ENCODE assay signal across 9 cellular contexts in the genomic region with DNA sequence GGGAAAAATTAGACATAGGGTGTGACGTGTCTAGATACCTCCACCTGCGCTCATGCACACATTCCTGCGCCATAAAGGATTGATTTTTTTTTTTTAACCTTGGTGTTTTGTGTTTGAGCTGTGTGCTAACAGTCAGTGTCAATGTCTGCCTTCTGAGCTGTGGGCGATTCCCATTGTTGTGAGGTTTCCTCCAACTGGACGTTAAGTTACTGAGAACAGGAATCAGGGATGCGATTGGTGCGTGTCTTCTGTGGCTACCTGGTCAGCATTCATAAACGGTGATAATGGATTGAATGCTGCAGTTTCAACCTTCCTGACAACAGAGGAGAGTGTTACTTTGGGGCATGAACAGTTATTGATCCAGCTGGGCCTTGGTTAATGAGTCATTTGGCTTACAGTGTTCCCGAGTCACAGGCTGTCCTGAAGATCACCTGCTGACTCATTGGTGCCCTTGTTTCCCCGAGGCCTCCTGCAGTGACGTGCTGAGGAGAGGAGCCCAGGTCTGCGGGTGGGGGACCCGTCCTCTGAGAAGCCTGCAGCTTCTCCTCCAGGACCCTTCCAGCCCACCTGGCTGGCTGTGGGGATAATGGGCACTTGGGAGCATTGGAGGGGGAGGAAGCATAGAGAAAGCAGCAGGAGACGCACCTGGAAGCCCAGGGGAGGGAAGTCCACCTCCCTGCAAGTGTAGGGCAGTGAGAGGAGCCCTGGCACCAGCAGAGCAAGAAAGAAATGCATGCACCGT. TPM values are rescaled to one million over a fixed set of nuclear protein-coding genes. Genes with fewer than 3 reads are reported as not detected.
A peak's percentile ranks its signal among the peaks of the same experiment; 100 is the strongest.
DNase-seq lines count a peak whose midpoint lies in the region; ATAC-seq and TF ChIP-seq lines count a peak whose summit lies in the region.
"Had no signal": no experiment of that assay in that cellular context is flagged by ENCODE, and none has a peak within 500 bp of the region (broad histone marks: within the 10 kb centered on the region; RNA-seq: fewer than 3 reads in every experiment).

No MANE protein-coding gene starts in this region.

- H3K9me3 ChIP-seq in liver (ENCODE audit: control insufficient read depth in 4 of 4, low read length in 3 of 4) (no peaks in the 10 kb centered on the region), MM.1S (replicated peaks; ENCODE audit: insufficient read depth, low read length) (no peaks in the 10 kb centered on the region)

- no peak overlapping the region for H3K4me2 ChIP-seq in MM.1S (ENCODE audit: low read depth, low read length)

- H3K27ac ChIP-seq in liver (ENCODE audit: low read depth in 1 of 2, low read length in 2 of 2) (peak overlapping the region; percentile 94 to 98), MM.1S (ENCODE audit: low read length) (no peak overlapping the region)

- H3K4me1 ChIP-seq in liver (ENCODE audit: control insufficient read depth in 4 of 4, insufficient read depth in 4 of 4, low read length in 3 of 4), result peaks cover 5 to 49% (median 16%) of the 10 kb centered on the region in 4 donors
- H3K4me1 ChIP-seq in MM.1S (ENCODE audit: low read length), result no peaks in the 10 kb centered on the region

- WGBS in liver, result 33% methylated on average over 15 of the region's 15 CpGs

- H3K4me3 ChIP-seq in liver (ENCODE audit: low read depth in 1 of 3, low read length in 3 of 3), result peak overlapping the region; percentile 58 to 86 (median 84)
- H3K4me3 ChIP-seq in MM.1S (ENCODE audit: low read length), result no peak overlapping the region

- peak overlapping the region; percentile 89 to 93 for H3K9ac ChIP-seq in liver (ENCODE audit: low read depth in 1 of 2, low read length in 2 of 2)
- H3K9ac ChIP-seq in MM.1S (ENCODE audit: low read length), result no peak overlapping the region

- peak; percentile 40 for DNase-seq in COR-L47 (lab: John Stamatoyannopoulos, UW)
- DNase-seq in HT1080 (ENCODE audit: low read depth), result peak; percentile 79
- peak; percentile 49 for DNase-seq in astrocyte of the hippocampus (ENCODE audit: low read depth, low spot score)
- DNase-seq in midbrain (lab: John Stamatoyannopoulos, UW), result no peak
- no peak for DNase-seq in MM.1S
- no peak for DNase-seq in head of caudate nucleus
- DNase-seq: DND-41 had no signal

- intact Hi-C loops in head of caudate nucleus (cut with DNase I), result loop anchor here (10.0 kb wide), 1 partner anchor 288 kb away; no protein-coding TSS in a partner anchor

- TF ChIP-seq RAD21 in liver (IDR thresholded peaks at IDR 0.05), result peak in 1 of 2 donors; percentile 58

- no peaks in the 10 kb centered on the region for H3K79me2 ChIP-seq in MM.1S (ENCODE audit: low read length)

- no peak overlapping the region for H2AFZ ChIP-seq in MM.1S (ENCODE audit: low read length)

- no peaks in the 10 kb centered on the region for H3K9me2 ChIP-seq in MM.1S (replicated peaks; ENCODE audit: insufficient read depth, low read length)

- no peaks in the 10 kb centered on the region for H3K27me3 ChIP-seq in liver (ENCODE audit: control insufficient read depth in 4 of 4, insufficient read depth in 4 of 4, low read length in 3 of 4)
- no peaks in the 10 kb centered on the region for H3K27me3 ChIP-seq in MM.1S (replicated peaks; ENCODE audit: insufficient read depth, low read length)

- no peaks in the 10 kb centered on the region for H3F3A ChIP-seq in MM.1S (ENCODE audit: insufficient read depth, low read length)

- H4K20me1 ChIP-seq in MM.1S (ENCODE audit: insufficient read depth, low read length), result no peaks in the 10 kb centered on the region

- TF ChIP-seq CTCF in liver (IDR thresholded peaks at IDR 0.05; ENCODE audit: low read depth, low read length, missing input control) (no peak), MM.1S (IDR thresholded peaks at IDR 0.05; ENCODE audit: low read length) (no peak)

- H3K36me3 ChIP-seq in liver (ENCODE audit: control insufficient read depth in 4 of 4, insufficient read depth in 3 of 4, low read depth in 1 of 4, low read length in 3 of 4) (peaks cover 2 to 5% (median 3%) of the 10 kb centered on the region in 4 donors), MM.1S (replicated peaks; ENCODE audit: insufficient read depth, low read length) (no peaks in the 10 kb centered on the region)

- no peak for ATAC-seq in GM19023 (IDR thresholded peaks at IDR 0.05; ENCODE audit: unreplicated experiment)

TF ChIP-seq in liver, 16 proteins besides CTCF, POLR2A, EP300 and RAD21:
- TF ChIP-seq GABPA (IDR thresholded peaks at IDR 0.05 in 1 of 2, conservative IDR thresholded peaks at IDR 0.05 in 1 of 2), result no peak
- TF ChIP-seq, protein P1, sequence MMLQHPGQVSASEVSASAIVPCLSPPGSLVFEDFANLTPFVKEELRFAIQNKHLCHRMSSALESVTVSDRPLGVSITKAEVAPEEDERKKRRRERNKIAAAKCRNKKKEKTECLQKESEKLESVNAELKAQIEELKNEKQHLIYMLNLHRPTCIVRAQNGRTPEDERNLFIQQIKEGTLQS (IDR thresholded peaks at IDR 0.05), result peak; percentile 92
- TF ChIP-seq, protein P2, sequence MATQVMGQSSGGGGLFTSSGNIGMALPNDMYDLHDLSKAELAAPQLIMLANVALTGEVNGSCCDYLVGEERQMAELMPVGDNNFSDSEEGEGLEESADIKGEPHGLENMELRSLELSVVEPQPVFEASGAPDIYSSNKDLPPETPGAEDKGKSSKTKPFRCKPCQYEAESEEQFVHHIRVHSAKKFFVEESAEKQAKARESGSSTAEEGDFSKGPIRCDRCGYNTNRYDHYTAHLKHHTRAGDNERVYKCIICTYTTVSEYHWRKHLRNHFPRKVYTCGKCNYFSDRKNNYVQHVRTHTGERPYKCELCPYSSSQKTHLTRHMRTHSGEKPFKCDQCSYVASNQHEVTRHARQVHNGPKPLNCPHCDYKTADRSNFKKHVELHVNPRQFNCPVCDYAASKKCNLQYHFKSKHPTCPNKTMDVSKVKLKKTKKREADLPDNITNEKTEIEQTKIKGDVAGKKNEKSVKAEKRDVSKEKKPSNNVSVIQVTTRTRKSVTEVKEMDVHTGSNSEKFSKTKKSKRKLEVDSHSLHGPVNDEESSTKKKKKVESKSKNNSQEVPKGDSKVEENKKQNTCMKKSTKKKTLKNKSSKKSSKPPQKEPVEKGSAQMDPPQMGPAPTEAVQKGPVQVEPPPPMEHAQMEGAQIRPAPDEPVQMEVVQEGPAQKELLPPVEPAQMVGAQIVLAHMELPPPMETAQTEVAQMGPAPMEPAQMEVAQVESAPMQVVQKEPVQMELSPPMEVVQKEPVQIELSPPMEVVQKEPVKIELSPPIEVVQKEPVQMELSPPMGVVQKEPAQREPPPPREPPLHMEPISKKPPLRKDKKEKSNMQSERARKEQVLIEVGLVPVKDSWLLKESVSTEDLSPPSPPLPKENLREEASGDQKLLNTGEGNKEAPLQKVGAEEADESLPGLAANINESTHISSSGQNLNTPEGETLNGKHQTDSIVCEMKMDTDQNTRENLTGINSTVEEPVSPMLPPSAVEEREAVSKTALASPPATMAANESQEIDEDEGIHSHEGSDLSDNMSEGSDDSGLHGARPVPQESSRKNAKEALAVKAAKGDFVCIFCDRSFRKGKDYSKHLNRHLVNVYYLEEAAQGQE (IDR thresholded peaks at IDR 0.05), result peak; percentile 74
- no peak for TF ChIP-seq HNF4G (IDR thresholded peaks at IDR 0.05)
- TF ChIP-seq SP1 (IDR thresholded peaks at IDR 0.05), result peak; percentile 94
- TF ChIP-seq TAF1 (conservative IDR thresholded peaks at IDR 0.05), result peak; percentile 84
- TF ChIP-seq YY1 (IDR thresholded peaks at IDR 0.05), result peak; percentile 93
- TF ChIP-seq RXRA (IDR thresholded peaks at IDR 0.05), result peak; percentile 96 to 97
- TF ChIP-seq EGR1 (IDR thresholded peaks at IDR 0.05; ENCODE audit: low read depth in 2 of 2), result peak in 1 of 2 donors; percentile 36
- TF ChIP-seq JUND (IDR thresholded peaks at IDR 0.05), result peak; percentile 98
- TF ChIP-seq FOXA2 (IDR thresholded peaks at IDR 0.05), result peak; percentile 83
- TF ChIP-seq, protein P3, sequence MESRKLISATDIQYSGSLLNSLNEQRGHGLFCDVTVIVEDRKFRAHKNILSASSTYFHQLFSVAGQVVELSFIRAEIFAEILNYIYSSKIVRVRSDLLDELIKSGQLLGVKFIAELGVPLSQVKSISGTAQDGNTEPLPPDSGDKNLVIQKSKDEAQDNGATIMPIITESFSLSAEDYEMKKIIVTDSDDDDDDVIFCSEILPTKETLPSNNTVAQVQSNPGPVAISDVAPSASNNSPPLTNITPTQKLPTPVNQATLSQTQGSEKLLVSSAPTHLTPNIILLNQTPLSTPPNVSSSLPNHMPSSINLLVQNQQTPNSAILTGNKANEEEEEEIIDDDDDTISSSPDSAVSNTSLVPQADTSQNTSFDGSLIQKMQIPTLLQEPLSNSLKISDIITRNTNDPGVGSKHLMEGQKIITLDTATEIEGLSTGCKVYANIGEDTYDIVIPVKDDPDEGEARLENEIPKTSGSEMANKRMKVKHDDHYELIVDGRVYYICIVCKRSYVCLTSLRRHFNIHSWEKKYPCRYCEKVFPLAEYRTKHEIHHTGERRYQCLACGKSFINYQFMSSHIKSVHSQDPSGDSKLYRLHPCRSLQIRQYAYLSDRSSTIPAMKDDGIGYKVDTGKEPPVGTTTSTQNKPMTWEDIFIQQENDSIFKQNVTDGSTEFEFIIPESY (IDR thresholded peaks at IDR 0.05), result peak; percentile 82
- TF ChIP-seq FOXA1 (IDR thresholded peaks at IDR 0.05), result peak; percentile 85
- TF ChIP-seq, protein P4, sequence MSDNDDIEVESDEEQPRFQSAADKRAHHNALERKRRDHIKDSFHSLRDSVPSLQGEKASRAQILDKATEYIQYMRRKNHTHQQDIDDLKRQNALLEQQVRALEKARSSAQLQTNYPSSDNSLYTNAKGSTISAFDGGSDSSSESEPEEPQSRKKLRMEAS (IDR thresholded peaks at IDR 0.05), result peak; percentile 54
- TF ChIP-seq HNF4A (conservative IDR thresholded peaks at IDR 0.05), result peak; percentile 62 to 65
- TF ChIP-seq NR2F2 (IDR thresholded peaks at IDR 0.05), result peak; percentile 8

RNA-seq across cellular contexts. Expression of a gene that starts 25.8 kb away (rescaled TPM):
- total RNA-seq in HT1080 (2014; rRNA removed; shearing (Covaris generic)), result 1.0 TPM in 1 of 2 replicates, not detected in the other
- not detected in 2 replicates for polyA plus RNA-seq in HT1080 (2015; cell fraction: cytosol; rRNA removed)
- polyA plus RNA-seq in HT1080 (2015; cell fraction: nucleus; rRNA removed), result 0.09 and 0.43 TPM in 2 replicates
- total RNA-seq in liver, result under 1 TPM; 0.19 to 0.67 TPM
- polyA plus RNA-seq in liver, result under 1 TPM; 0.28 to 0.36 TPM

Comparison
In these comparisons a context has a peak if more than half of its experiments do, and no peak if none do; other contexts are left out.
1. DNase-seq: peak in COR-L47 (single experiment), HT1080 (single experiment) and astrocyte of the hippocampus (single experiment); none in midbrain (single experiment), MM.1S (single experiment) and head of caudate nucleus (0 of 42).